ENCODE assay signal across 18 cellular contexts in genomic region chr7:21142081-21142480, GRCh38.
"Had no signal": no experiment of that assay in that cellular context is flagged by ENCODE, and none has a peak within 500 bp of the region (broad histone marks: within the 10 kb centered on the region; RNA-seq: fewer than 3 reads in every experiment).

No MANE protein-coding gene starts in this region.

- H3K4me1 ChIP-seq: foreskin keratinocyte, left lung, sigmoid colon, vagina had no signal

- H3K27me3 ChIP-seq: foreskin keratinocyte, left lung, sigmoid colon, vagina had no signal

- H3K4me2 ChIP-seq: smooth muscle cell had no signal

- H3K27ac ChIP-seq: foreskin keratinocyte, left lung, sigmoid colon, thoracic aorta, vagina had no signal

- H3K9me3 ChIP-seq: left lung, thoracic aorta, vagina had no signal

- H3K4me3 ChIP-seq: left lung, lung, sigmoid colon, smooth muscle cell, thoracic aorta, vagina had no signal

- H3K36me3 ChIP-seq: left lung, sigmoid colon, thoracic aorta, vagina had no signal

- DNase-seq: activated CD4-positive, alpha-beta T cell treated with anti-CD3 and anti-CD28 coated beads for 1 hour; activated CD4-positive, alpha-beta T cell treated with anti-CD3 and anti-CD28 coated beads, Interleukin-2, amount 50 U/mL, for 1 hour; activated gamma-delta T cell treated with Interleukin-2 at 50 U/mL for 16 hours; activated T-cell treated with anti-CD3 and anti-CD28 coated beads, Interleukin-2, amount 50 U/mL, for 1 hour; aorta; effector CD4-positive, alpha-beta T cell; erythroblast; foreskin keratinocyte; left lung; naive thymus-derived CD4-positive, alpha-beta T cell; occipital lobe; retina; sigmoid colon; stimulated activated CD4-positive, alpha-beta T cell treated with anti-CD3 and anti-CD28 coated beads, Interleukin-15, amount 100 ng/mL, for 24 hours had no signal
